Comparison of ENCODE assay signal across 8 cellular contexts in genomic region chr14:70600382-70601157, GRCh38. TPM values are rescaled to one million over a fixed set of nuclear protein-coding genes. Genes with fewer than 3 reads are reported as not detected.
DNase-seq lines count a peak whose midpoint lies in the region; ATAC-seq and TF ChIP-seq lines count a peak whose summit lies in the region.

A gene with protein sequence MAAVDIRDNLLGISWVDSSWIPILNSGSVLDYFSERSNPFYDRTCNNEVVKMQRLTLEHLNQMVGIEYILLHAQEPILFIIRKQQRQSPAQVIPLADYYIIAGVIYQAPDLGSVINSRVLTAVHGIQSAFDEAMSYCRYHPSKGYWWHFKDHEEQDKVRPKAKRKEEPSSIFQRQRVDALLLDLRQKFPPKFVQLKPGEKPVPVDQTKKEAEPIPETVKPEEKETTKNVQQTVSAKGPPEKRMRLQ (minus strand): TSS chr14:70600655. CDS start chr14:70600637, 18 bp downstream.

- H3K4me3 Mint-ChIP-seq in activated naive CD8-positive, alpha-beta T cell treated with anti-CD3 and anti-CD28 coated beads, Interleukin-2, amount 50 U/mL, for 24 hours, result peak within 1 kb of the TSS; percentile 97

- H3K4me1 ChIP-seq in parathyroid adenoma, result peaks cover 4% of the 10 kb centered on the region
- H3K4me1 ChIP-seq in thyroid gland, result peaks cover 5 to 21% of the 10 kb centered on the region in 2 donors

- DNase-seq in NCI-H146 (lab: John Stamatoyannopoulos, UW) (peak; percentile 92), T follicular helper cell (ENCODE audit: low read depth) (peak; percentile 91), cardiac septum (ENCODE audit: low spot score) (peak; percentile 97), thyroid gland (peak; percentile 91 to 94)
- peak; percentile 94 for DNase-seq in activated naive CD8-positive, alpha-beta T cell treated with anti-CD3 and anti-CD28 coated beads, Interleukin-2, amount 50 U/mL, for 24 hours

- peaks cover 1% of the 10 kb centered on the region for H3K36me3 Mint-ChIP-seq in activated naive CD8-positive, alpha-beta T cell treated with anti-CD3 and anti-CD28 coated beads, Interleukin-2, amount 50 U/mL, for 24 hours (ENCODE audit: low read depth)

- ATAC-seq in HG02759 (IDR thresholded peaks at IDR 0.05; ENCODE audit: unreplicated experiment), result peak; percentile 91
- peak; percentile 98 for ATAC-seq in activated naive CD8-positive, alpha-beta T cell treated with anti-CD3 and anti-CD28 coated beads, Interleukin-2, amount 50 U/mL, for 24 hours

- H3K9me3 ChIP-seq in parathyroid adenoma (ENCODE audit: control insufficient read depth, low read length) (no peaks in the 10 kb centered on the region), thyroid gland (no peaks in the 10 kb centered on the region)

- H3K27me3 Mint-ChIP-seq in activated naive CD8-positive, alpha-beta T cell treated with anti-CD3 and anti-CD28 coated beads, Interleukin-2, amount 50 U/mL, for 24 hours, result peaks cover 5% of the 10 kb centered on the region

- H3K79me2 ChIP-seq in parathyroid adenoma, result peaks cover 22% of the 10 kb centered on the region

- TF ChIP-seq CTCF in parathyroid adenoma (IDR thresholded peaks at IDR 0.05) (no peak), thyroid gland (IDR thresholded peaks at IDR 0.05) (no peak)

- H3K4me3 ChIP-seq in parathyroid adenoma (ENCODE audit: low read depth, low read length) (peak within 1 kb of the TSS; percentile 91), thyroid gland (replicated peaks in 1 of 3) (peak within 1 kb of the TSS; percentile 63 to 100 (median 65))

- H3K36me3 ChIP-seq in parathyroid adenoma (ENCODE audit: control insufficient read depth, insufficient read depth, low read length) (no peaks in the 10 kb centered on the region), thyroid gland (peaks cover 7 to 9% of the 10 kb centered on the region in 2 donors)

- peak within 1 kb of the TSS; percentile 96 for H2AFZ ChIP-seq in parathyroid adenoma

- H3K4me1 Mint-ChIP-seq in activated naive CD8-positive, alpha-beta T cell treated with anti-CD3 and anti-CD28 coated beads, Interleukin-2, amount 50 U/mL, for 24 hours, result peaks cover 26% of the 10 kb centered on the region

- 1% methylated on average over 38 to 43 of the region's 43 CpGs for WGBS in thyroid gland, 2 donors

- intact Hi-C loops in cardiac septum (cut with DNase I) (loop anchor here (5.0 kb wide), 2 partner anchors 112 to 207 kb away; partner anchors contain the start of gene MAP3K9), thyroid gland (cut with DNase I) (no loop called here)

- peak within 1 kb of the TSS; percentile 1 for H3K9ac ChIP-seq in parathyroid adenoma

- TF ChIP-seq POLR2A in GM10847 (IDR thresholded peaks at IDR 0.05; ENCODE audit: extremely low read depth, insufficient read length) (peak; percentile 29), thyroid gland (IDR thresholded peaks at IDR 0.05) (peak in 1 of 2 donors; percentile 24)

- peak within 1 kb of the TSS; percentile 94 for H3K4me2 ChIP-seq in parathyroid adenoma (ENCODE audit: low read length)

- H3K27ac ChIP-seq in parathyroid adenoma (peak within 1 kb of the TSS; percentile 75), thyroid gland (peak within 1 kb of the TSS in 2 of 3 donors; percentile 25 to 63)

- H3K27ac Mint-ChIP-seq in activated naive CD8-positive, alpha-beta T cell treated with anti-CD3 and anti-CD28 coated beads, Interleukin-2, amount 50 U/mL, for 24 hours, result peak within 1 kb of the TSS; percentile 97

- H3K27me3 ChIP-seq in parathyroid adenoma (ENCODE audit: control insufficient read depth, insufficient read depth, low read length) (no peaks in the 10 kb centered on the region), thyroid gland (no peaks in the 10 kb centered on the region)

- H3K9me3 Mint-ChIP-seq in activated naive CD8-positive, alpha-beta T cell treated with anti-CD3 and anti-CD28 coated beads, Interleukin-2, amount 50 U/mL, for 24 hours, result no peaks in the 10 kb centered on the region

RNA-seq across cellular contexts. Expression of the gene that starts here (rescaled TPM):
- total RNA-seq in cardiac septum, result 21.7 TPM
- 10 to 100 TPM; 35.2 to 74.3 (median 51.0) TPM for total RNA-seq in thyroid gland

Comparison
In these comparisons a context has a peak if more than half of its experiments do, and no peak if none do; other contexts are left out.
1. Peak in every context shown above with its lines: DNase-seq, ATAC-seq, H3K4me3 ChIP-seq and H3K27ac ChIP-seq.